Comparison of ENCODE assay signal across 7 cellular contexts in the genomic region with DNA sequence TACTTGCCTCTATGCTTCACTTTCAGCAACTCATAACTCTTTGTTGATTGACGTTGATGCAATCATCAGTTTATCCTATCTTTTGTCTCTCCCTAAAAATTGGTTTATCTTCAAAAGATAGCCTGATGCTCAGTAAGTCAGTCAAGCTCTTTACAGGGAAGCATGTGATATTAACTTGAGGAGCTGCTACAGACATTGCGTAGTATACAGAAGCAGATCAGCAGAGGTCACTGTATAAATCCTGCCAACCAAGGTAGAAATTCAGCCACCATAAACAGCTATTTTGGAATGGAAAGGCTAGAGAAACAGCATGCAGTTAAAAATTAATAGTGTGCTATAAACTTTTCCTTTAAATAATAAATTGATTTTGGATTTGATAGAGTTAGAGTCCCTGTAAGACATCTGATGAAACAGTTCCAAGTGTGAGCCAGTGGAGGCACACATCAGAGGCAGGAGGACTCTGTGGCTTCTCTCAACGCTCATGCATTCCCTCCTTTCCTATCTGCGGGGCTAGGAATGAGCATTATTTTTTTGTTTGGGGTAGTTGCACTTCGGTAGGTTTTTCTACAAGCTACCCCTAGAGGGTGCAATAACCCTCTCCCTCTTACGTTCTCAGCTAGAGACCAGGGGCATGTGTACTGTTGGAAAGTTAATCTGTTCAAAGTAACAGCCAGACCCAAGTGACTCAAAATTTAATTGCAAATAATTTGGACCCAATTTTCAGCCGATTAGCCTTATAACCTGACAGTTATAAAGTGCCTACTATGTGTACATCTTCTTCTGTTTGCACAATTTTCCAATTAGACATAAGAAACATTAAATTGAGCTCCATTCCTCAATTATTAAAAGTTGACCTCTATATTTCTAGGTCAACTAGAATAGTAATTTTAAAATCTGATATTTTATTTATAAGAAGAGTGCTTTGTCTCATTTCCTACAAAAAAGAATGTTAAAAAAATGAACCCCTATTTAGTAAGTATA.
DNase-seq lines count a peak whose midpoint lies in the region; ATAC-seq and TF ChIP-seq lines count a peak whose summit lies in the region.

No MANE protein-coding gene starts in this region.

- H4K8ac ChIP-seq in mesenchymal stem cell (ENCODE audit: low read length) = no peak overlapping the region

- DNase-seq in NCI-H524 (lab: John Stamatoyannopoulos, UW) = peak; percentile 36 to 78
- peak; percentile 21 for DNase-seq in dedifferentiated amniotic fluid mesenchymal stem cell (ENCODE audit: extremely low spot score)
- peak; percentile 58 for DNase-seq in mesenchymal stem cell
- no peak for DNase-seq in posterior vena cava (ENCODE audit: low spot score)
- DNase-seq in ureter (ENCODE audit: low spot score) = no peak

- no peak overlapping the region for H3K27ac ChIP-seq in mesenchymal stem cell (ENCODE audit: low read length, poor library complexity, severe bottlenecking)

- H4K91ac ChIP-seq in mesenchymal stem cell (ENCODE audit: low read length) = no peak overlapping the region

- H2AK5ac ChIP-seq in mesenchymal stem cell (ENCODE audit: low read length, severe bottlenecking) = no peak overlapping the region

- no peak overlapping the region for H3K4me3 ChIP-seq in mesenchymal stem cell (ENCODE audit: insufficient read depth in 1 of 2, low read depth in 1 of 2, low read length in 2 of 2)

- H2BK120ac ChIP-seq in mesenchymal stem cell (ENCODE audit: low read depth, low read length) = no peak overlapping the region

- H3K4ac ChIP-seq in mesenchymal stem cell (ENCODE audit: low read depth in 1 of 2, low read length in 2 of 2) = no peak overlapping the region

- ATAC-seq in HG03342 (IDR thresholded peaks at IDR 0.05; ENCODE audit: unreplicated experiment) = peak; percentile 63

- intact Hi-C loops in posterior vena cava (cut with DNase I) = no loop called here

- no peaks in the 10 kb centered on the region for H3K36me3 ChIP-seq in mesenchymal stem cell (ENCODE audit: control insufficient read depth in 1 of 2, insufficient read depth in 2 of 2, low read depth in 1 of 2, low read length in 2 of 2)

- no peaks in the 10 kb centered on the region for H3K79me1 ChIP-seq in mesenchymal stem cell (replicated peaks; ENCODE audit: low read length, poor library complexity, severe bottlenecking)

- no peaks in the 10 kb centered on the region for H3K4me1 ChIP-seq in mesenchymal stem cell (ENCODE audit: control insufficient read depth, insufficient read depth, low read depth, low read length)

- no peak overlapping the region for H3K14ac ChIP-seq in mesenchymal stem cell (ENCODE audit: low read length in 2 of 2)

- H3K23ac ChIP-seq in mesenchymal stem cell (ENCODE audit: low read length in 2 of 2) = no peak overlapping the region

- H2BK15ac ChIP-seq in mesenchymal stem cell (ENCODE audit: low read depth, poor library complexity, severe bottlenecking) = no peak overlapping the region

- H3K27me3 ChIP-seq in mesenchymal stem cell (ENCODE audit: control insufficient read depth in 1 of 2, insufficient read depth in 1 of 2, low read length in 2 of 2) = no peaks in the 10 kb centered on the region

- H3K4me2 ChIP-seq in mesenchymal stem cell (ENCODE audit: low read length, poor library complexity, severe bottlenecking) = no peak overlapping the region

- H2BK12ac ChIP-seq in mesenchymal stem cell (ENCODE audit: low read length in 2 of 2) = no peak overlapping the region

- no peaks in the 10 kb centered on the region for H3K9me3 ChIP-seq in mesenchymal stem cell (ENCODE audit: control insufficient read depth, low read length)

- WGBS in mesenchymal stem cell = 44% methylated on average over 4 of the region's 7 CpGs

- no peak overlapping the region for H2AFZ ChIP-seq in mesenchymal stem cell (ENCODE audit: low read depth, low read length)

- TF ChIP-seq CTCF in GM12874 (IDR thresholded peaks at IDR 0.05; ENCODE audit: insufficient read depth, low read depth, low read length) = peak; percentile 58

- H3K9ac ChIP-seq in mesenchymal stem cell (ENCODE audit: low read length) = no peak overlapping the region

- H3K18ac ChIP-seq in mesenchymal stem cell (ENCODE audit: low read depth in 1 of 2, low read length in 2 of 2) = no peak overlapping the region

- H2BK5ac ChIP-seq in mesenchymal stem cell (ENCODE audit: low read depth, low read length, poor library complexity, severe bottlenecking) = no peak overlapping the region

Comparison
In these comparisons a context has a peak if more than half of its experiments do, and no peak if none do; other contexts are left out.
1. DNase-seq: peak in NCI-H524 (2 of 2), dedifferentiated amniotic fluid mesenchymal stem cell (single experiment) and mesenchymal stem cell (single experiment); none in posterior vena cava (single experiment) and ureter (single experiment).